17 cellular contexts compared by ENCODE assay signal in the genomic region with DNA sequence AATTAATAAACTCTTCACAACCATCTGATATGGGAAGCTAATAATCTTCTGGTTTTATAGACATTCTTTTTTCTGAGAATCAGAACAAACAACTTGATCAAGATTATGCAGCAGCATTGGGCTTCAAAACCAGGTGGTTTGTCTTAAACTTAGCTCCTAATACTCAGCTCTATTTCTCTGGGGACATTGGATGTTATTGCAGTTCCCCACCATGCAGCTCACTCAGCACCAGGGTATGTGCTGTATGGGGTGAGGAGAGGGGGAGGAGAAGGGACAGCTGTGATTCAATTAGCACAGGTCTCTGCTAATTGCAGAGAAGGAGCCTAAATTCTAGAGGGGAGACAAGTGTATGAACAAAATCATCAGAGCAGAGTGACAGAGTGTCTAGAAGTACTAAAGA.
"Had no signal": no experiment of that assay in that cellular context is flagged by ENCODE, and none has a peak within 500 bp of the region (broad histone marks: within the 10 kb centered on the region; RNA-seq: fewer than 3 reads in every experiment).

No MANE protein-coding gene starts in this region.

- H3K4me1 ChIP-seq: spleen, testis, upper lobe of right lung had no signal

- H3K36me3 ChIP-seq: brain microvascular endothelial cell, esophagus muscularis mucosa, heart right ventricle, spleen, upper lobe of right lung had no signal

- DNase-seq: activated CD4-positive, alpha-beta T cell treated with anti-CD3 and anti-CD28 coated beads for 1 hour; activated gamma-delta T cell treated with Interleukin-2 at 50 U/mL for 16 hours; activated T-cell treated with anti-CD3 and anti-CD28 coated beads, Interleukin-2, amount 50 U/mL, for 1 hour; central memory CD4-positive, alpha-beta T cell; dorsolateral prefrontal cortex; effector memory CD8-positive, alpha-beta T cell; spleen; stimulated activated CD4-positive, alpha-beta T cell treated with anti-CD3 and anti-CD28 coated beads, Interleukin-4, amount 100 ng/mL, for 1 hour; stimulated activated naive CD4-positive, alpha-beta T cell; T-helper 2 cell; testis; upper lobe of right lung had no signal

- H3K9me3 Mint-ChIP-seq: activated naive CD4-positive, alpha-beta T cell treated with anti-CD3 and anti-CD28 coated beads, Interleukin-2, amount 50 U/mL, for 24 hours; effector memory CD8-positive, alpha-beta T cell; neural crest cell had no signal

- H3K27ac Mint-ChIP-seq: activated naive CD4-positive, alpha-beta T cell treated with anti-CD3 and anti-CD28 coated beads, Interleukin-2, amount 50 U/mL, for 24 hours; effector memory CD8-positive, alpha-beta T cell had no signal

- H3K27me3 ChIP-seq: brain microvascular endothelial cell, esophagus muscularis mucosa, heart right ventricle, spleen, testis, upper lobe of right lung had no signal

- H3K4me3 Mint-ChIP-seq: activated naive CD4-positive, alpha-beta T cell treated with anti-CD3 and anti-CD28 coated beads, Interleukin-2, amount 50 U/mL, for 24 hours; effector memory CD8-positive, alpha-beta T cell; neural crest cell had no signal

- H3K4me1 Mint-ChIP-seq: activated naive CD4-positive, alpha-beta T cell treated with anti-CD3 and anti-CD28 coated beads, Interleukin-2, amount 50 U/mL, for 24 hours; neural crest cell had no signal

- H3K27ac ChIP-seq: brain microvascular endothelial cell, dorsolateral prefrontal cortex, heart right ventricle, testis, upper lobe of right lung had no signal

- ATAC-seq: effector memory CD8-positive, alpha-beta T cell; upper lobe of right lung had no signal

- H3K4me3 ChIP-seq: dorsolateral prefrontal cortex, esophagus muscularis mucosa, heart right ventricle, spleen, testis, upper lobe of right lung had no signal

- H3K9me3 ChIP-seq: esophagus muscularis mucosa, heart right ventricle, spleen, testis, upper lobe of right lung had no signal

- H3K36me3 Mint-ChIP-seq: activated naive CD4-positive, alpha-beta T cell treated with anti-CD3 and anti-CD28 coated beads, Interleukin-2, amount 50 U/mL, for 24 hours had no signal
